Comparison of ENCODE assay signal across 16 cellular contexts in genomic region chr6:30644769-30645168, GRCh38.
"Had no signal": no experiment of that assay in that cellular context is flagged by ENCODE, and none has a peak within 500 bp of the region (broad histone marks: within the 10 kb centered on the region; RNA-seq: fewer than 3 reads in every experiment).

No MANE protein-coding gene starts in this region.

- ATAC-seq: esophagus mucosa; left lobe of liver; natural killer cell; right lobe of liver; stimulated activated naive CD8-positive, alpha-beta T cell treated with anti-CD3 and anti-CD28 coated beads, Interleukin-15, amount 100 ng/mL, for 72 hours had no signal

- H3K4me2 ChIP-seq: hepatocyte had no signal

- H2AFZ ChIP-seq: hepatocyte had no signal

- H3K36me3 ChIP-seq: right lobe of liver had no signal

- FAIRE-seq: TTC549 had no signal

- H3K4me3 Mint-ChIP-seq: activated B cell treated with CpG ODN at 0.5 μM for 24 hours; activated CD4-positive, alpha-beta T cell treated with anti-CD3 and anti-CD28 coated beads, Interleukin-2, amount 10 ng/mL, durations not matched to agents 7 days and 5 days; activated naive CD4-positive, alpha-beta T cell treated with anti-CD3 and anti-CD28 coated beads, Interleukin-2, amount 50 U/mL, for 24 hours; stimulated activated naive CD8-positive, alpha-beta T cell treated with anti-CD3 and anti-CD28 coated beads, Interleukin-15, amount 100 ng/mL, for 72 hours had no signal

- H3K9me3 Mint-ChIP-seq: activated B cell treated with CpG ODN at 0.5 μM for 24 hours; activated CD4-positive, alpha-beta T cell treated with anti-CD3 and anti-CD28 coated beads, Interleukin-2, amount 10 ng/mL, durations not matched to agents 7 days and 5 days; activated naive CD4-positive, alpha-beta T cell treated with anti-CD3 and anti-CD28 coated beads, Interleukin-2, amount 50 U/mL, for 24 hours; natural killer cell; stimulated activated naive CD8-positive, alpha-beta T cell treated with anti-CD3 and anti-CD28 coated beads, Interleukin-15, amount 100 ng/mL, for 72 hours; type B pancreatic cell had no signal

- H3K36me3 Mint-ChIP-seq: natural killer cell had no signal

- H3K27me3 ChIP-seq: brain microvascular endothelial cell, hepatocyte, right lobe of liver had no signal

- H3K9me3 ChIP-seq: right lobe of liver had no signal

- H3K27ac ChIP-seq: brain microvascular endothelial cell, right lobe of liver had no signal

- H3K27me3 Mint-ChIP-seq: activated B cell treated with CpG ODN at 0.5 μM for 24 hours; activated CD4-positive, alpha-beta T cell treated with anti-CD3 and anti-CD28 coated beads, Interleukin-2, amount 10 ng/mL, durations not matched to agents 7 days and 5 days; activated naive CD4-positive, alpha-beta T cell treated with anti-CD3 and anti-CD28 coated beads, Interleukin-2, amount 50 U/mL, for 24 hours; stimulated activated naive CD8-positive, alpha-beta T cell treated with anti-CD3 and anti-CD28 coated beads, Interleukin-15, amount 100 ng/mL, for 72 hours; type B pancreatic cell had no signal

- H3K27ac Mint-ChIP-seq: activated B cell treated with CpG ODN at 0.5 μM for 24 hours; activated CD4-positive, alpha-beta T cell treated with anti-CD3 and anti-CD28 coated beads, Interleukin-2, amount 10 ng/mL, durations not matched to agents 7 days and 5 days; stimulated activated naive CD8-positive, alpha-beta T cell treated with anti-CD3 and anti-CD28 coated beads, Interleukin-15, amount 100 ng/mL, for 72 hours had no signal

- DNase-seq: activated B cell treated with CpG ODN at 0.5 μM for 24 hours; activated CD4-positive, alpha-beta T cell treated with anti-CD3 and anti-CD28 coated beads, Interleukin-2, amount 10 ng/mL, durations not matched to agents 7 days and 5 days; activated effector memory CD4-positive, alpha-beta T cell treated with Interleukin-2 at 50 U/mL for 16 hours; amygdala; brain microvascular endothelial cell; islet precursor cell; natural killer cell; right lobe of liver; stimulated activated naive CD8-positive, alpha-beta T cell treated with anti-CD3 and anti-CD28 coated beads, Interleukin-15, amount 100 ng/mL, for 72 hours; T-helper 2 cell had no signal

- H3K4me3 ChIP-seq: hepatocyte, right lobe of liver had no signal
